8 cellular contexts compared by ENCODE assay signal in the genomic region with DNA sequence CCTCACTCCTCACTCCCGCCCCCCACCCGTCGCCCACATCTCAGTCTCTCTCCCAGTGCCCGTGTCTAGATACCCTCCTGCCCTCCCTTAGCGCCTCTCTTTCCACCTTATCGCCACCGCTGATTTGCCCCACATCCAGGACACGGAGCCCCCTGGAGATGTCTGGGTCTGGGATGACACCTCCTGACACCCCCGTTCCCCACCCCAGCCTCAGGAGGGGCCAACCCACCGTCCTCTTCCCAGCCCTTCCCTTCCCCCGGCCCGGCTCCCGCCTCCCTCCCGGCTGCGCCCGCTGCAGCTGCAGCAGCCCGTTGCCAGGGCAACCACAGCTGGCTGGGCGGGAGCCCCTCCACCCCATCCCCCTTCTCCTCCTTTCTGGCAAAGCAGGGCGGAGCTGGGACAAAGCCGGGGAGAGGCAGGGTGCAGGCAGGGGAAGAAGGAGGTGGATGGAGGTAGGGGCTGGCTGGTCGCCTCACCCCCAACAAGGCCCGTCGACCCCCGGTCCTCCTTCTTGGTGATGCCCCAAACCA. TPM values are rescaled to one million over a fixed set of nuclear protein-coding genes. Genes with fewer than 3 reads are reported as not detected.
DNase-seq lines count a peak whose midpoint lies in the region; ATAC-seq and TF ChIP-seq lines count a peak whose summit lies in the region.

No MANE protein-coding gene starts in this region.

- no peaks in the 10 kb centered on the region for H4K20me1 ChIP-seq in SK-N-SH (ENCODE audit: insufficient read depth)
- H4K20me1 ChIP-seq in hepatocyte (ENCODE audit: insufficient read depth, poor library complexity, severe bottlenecking): no peaks in the 10 kb centered on the region

- peaks cover 18% of the 10 kb centered on the region for H3K4me1 Mint-ChIP-seq in CD4-positive, alpha-beta T cell (ENCODE audit: low read depth)
- H3K4me1 Mint-ChIP-seq in activated naive CD8-positive, alpha-beta T cell treated with anti-CD3 and anti-CD28 coated beads, Interleukin-2, amount 50 U/mL, for 24 hours: peaks cover 26% of the 10 kb centered on the region

- WGBS in SK-N-SH (ENCODE audit: low lambda C conversion rate): 34% methylated on average over 22 of the region's 24 CpGs
- 3% methylated on average over 18 of the region's 24 CpGs for WGBS in hepatocyte (ENCODE audit: low lambda C conversion rate, missing lambda C conversion rate)

- CTCF ChIA-PET in SK-N-SH (lab: Yijun Ruan, JAX): interaction anchor here (1.4 to 2.3 kb wide), 3 partner anchors 57 to 311 kb away, joined by 3 to 13 read pairs (median 6); no protein-coding TSS in a partner anchor
- CTCF ChIA-PET in CD4-positive, alpha-beta T cell (lab: Charles Lee): no interaction called here

- no peak overlapping the region for H2AFZ ChIP-seq in SK-N-SH (ENCODE audit: low read depth)
- H2AFZ ChIP-seq in hepatocyte: no peak overlapping the region

- peaks cover 26% of the 10 kb centered on the region for H3K36me3 Mint-ChIP-seq in CD4-positive, alpha-beta T cell (ENCODE audit: low read depth)
- peaks cover 7% of the 10 kb centered on the region for H3K36me3 Mint-ChIP-seq in activated naive CD8-positive, alpha-beta T cell treated with anti-CD3 and anti-CD28 coated beads, Interleukin-2, amount 50 U/mL, for 24 hours (ENCODE audit: low read depth)

- H3K27me3 Mint-ChIP-seq in CD4-positive, alpha-beta T cell: peaks cover 51% of the 10 kb centered on the region
- peaks cover 49% of the 10 kb centered on the region for H3K27me3 Mint-ChIP-seq in activated naive CD8-positive, alpha-beta T cell treated with anti-CD3 and anti-CD28 coated beads, Interleukin-2, amount 50 U/mL, for 24 hours

- DNase-seq in SK-N-SH: peak; percentile 95
- DNase-seq in hepatocyte (ENCODE audit: low spot score): peak; percentile 91
- peak; percentile 84 for DNase-seq in putamen (ENCODE audit: low spot score)
- no peak for DNase-seq in CD4-positive, alpha-beta T cell
- DNase-seq in activated naive CD8-positive, alpha-beta T cell treated with anti-CD3 and anti-CD28 coated beads, Interleukin-2, amount 50 U/mL, for 24 hours: no peak
- no peak for DNase-seq in stimulated activated naive CD8-positive, alpha-beta T cell treated with anti-CD3 and anti-CD28 coated beads, Interleukin-15, Interleukin-2, amounts not matched to agents 100 U/mL and 50 U/mL, for 24 hours

- no peaks in the 10 kb centered on the region for H3K27me3 ChIP-seq in SK-N-SH (ENCODE audit: insufficient read depth)
- no peaks in the 10 kb centered on the region for H3K27me3 ChIP-seq in hepatocyte
- H3K27me3 ChIP-seq in CD4-positive, alpha-beta T cell (ENCODE audit: control insufficient read depth, insufficient read depth, low read length): peaks cover 52% of the 10 kb centered on the region

- H3K27ac ChIP-seq in SK-N-SH (ENCODE audit: low read depth in 2 of 2, low read length in 1 of 2): peak overlapping the region in 1 of 2 experiments; percentile 69; a peak in 2 of 4 replicates
- peak overlapping the region; percentile 93 for H3K27ac ChIP-seq in hepatocyte
- H3K27ac ChIP-seq in CD4-positive, alpha-beta T cell (ENCODE audit: low read depth, low read length): no peak overlapping the region

- TF ChIP-seq EP300 in SK-N-SH (IDR thresholded peaks at IDR 0.05; ENCODE audit: borderline replicate concordance in 1 of 2, low read depth in 1 of 2, low read length in 1 of 2): no peak

- no peak overlapping the region for H3K27ac Mint-ChIP-seq in CD4-positive, alpha-beta T cell
- no peak overlapping the region for H3K27ac Mint-ChIP-seq in activated naive CD8-positive, alpha-beta T cell treated with anti-CD3 and anti-CD28 coated beads, Interleukin-2, amount 50 U/mL, for 24 hours

- H3K36me3 ChIP-seq in ES-I3 (ENCODE audit: insufficient read depth, low read length) (no peaks in the 10 kb centered on the region), SK-N-SH (replicated peaks in 1 of 2; ENCODE audit: control insufficient read depth in 1 of 2, insufficient read depth in 2 of 2, low read length in 1 of 2) (peaks cover 0 to 8% of the 10 kb centered on the region in 2 experiments), hepatocyte (replicated peaks; ENCODE audit: insufficient read depth, low read depth) (no peaks in the 10 kb centered on the region)

- intact Hi-C loops in CD4-positive, alpha-beta T cell (cut with DNase I, micrococcal nuclease): no loop called here

- H3K9me2 ChIP-seq in SK-N-SH: no peaks in the 10 kb centered on the region
- H3K9me2 ChIP-seq in hepatocyte (replicated peaks; ENCODE audit: insufficient read depth): no peaks in the 10 kb centered on the region

- peaks cover 4% of the 10 kb centered on the region; the same call in 1 of the 2 replicates for H3K4me1 ChIP-seq in ES-I3 (ENCODE audit: insufficient read depth, low read length)
- peaks cover 4 to 22% of the 10 kb centered on the region in 2 experiments; a peak in 1 of 4 replicates for H3K4me1 ChIP-seq in SK-N-SH (ENCODE audit: control insufficient read depth in 1 of 2, insufficient read depth in 2 of 2, low read depth in 1 of 2, low read length in 1 of 2)
- peaks cover 27% of the 10 kb centered on the region for H3K4me1 ChIP-seq in hepatocyte (ENCODE audit: insufficient read depth)

- H3K9me3 Mint-ChIP-seq in CD4-positive, alpha-beta T cell: no peaks in the 10 kb centered on the region
- H3K9me3 Mint-ChIP-seq in activated naive CD8-positive, alpha-beta T cell treated with anti-CD3 and anti-CD28 coated beads, Interleukin-2, amount 50 U/mL, for 24 hours: peaks cover 4% of the 10 kb centered on the region

- H3K4me3 Mint-ChIP-seq in CD4-positive, alpha-beta T cell: no peak overlapping the region
- no peak overlapping the region for H3K4me3 Mint-ChIP-seq in activated naive CD8-positive, alpha-beta T cell treated with anti-CD3 and anti-CD28 coated beads, Interleukin-2, amount 50 U/mL, for 24 hours

- H3K79me2 ChIP-seq in SK-N-SH (ENCODE audit: insufficient read depth): no peaks in the 10 kb centered on the region
- no peaks in the 10 kb centered on the region for H3K79me2 ChIP-seq in hepatocyte

- no peak for TF ChIP-seq CTCF in SK-N-SH (IDR thresholded peaks at IDR 0.05)
- no peak for TF ChIP-seq CTCF in hepatocyte (IDR thresholded peaks at IDR 0.05; ENCODE audit: poor library complexity)
- TF ChIP-seq CTCF in CD4-positive, alpha-beta T cell (IDR thresholded peaks at IDR 0.05): no peak

- POLR2A ChIA-PET in SK-N-SH (lab: Yijun Ruan, JAX): interaction anchor here (1.8 kb wide), 1 partner anchor 207 kb away, joined by 6 read pairs; no protein-coding TSS in a partner anchor
- POLR2A ChIA-PET in CD4-positive, alpha-beta T cell (lab: Charles Lee): no interaction called here

- peak overlapping the region; percentile 41; the same call in 1 of the 2 replicates for H3K9ac ChIP-seq in ES-I3 (ENCODE audit: low read depth, low read length)
- no peak overlapping the region for H3K9ac ChIP-seq in SK-N-SH

- H3F3A ChIP-seq in SK-N-SH (replicated peaks; ENCODE audit: insufficient read depth): peaks cover 5% of the 10 kb centered on the region

- no peak for ATAC-seq in CD4-positive, alpha-beta T cell (ENCODE audit: poor library complexity)
- no peak for ATAC-seq in activated naive CD8-positive, alpha-beta T cell treated with anti-CD3 and anti-CD28 coated beads, Interleukin-2, amount 50 U/mL, for 24 hours
- ATAC-seq in stimulated activated naive CD8-positive, alpha-beta T cell treated with anti-CD3 and anti-CD28 coated beads, Interleukin-15, Interleukin-2, amounts not matched to agents 100 U/mL and 50 U/mL, for 24 hours: no peak
- ATAC-seq in GM21717 (IDR thresholded peaks at IDR 0.05; ENCODE audit: unreplicated experiment): no peak

- no peak for TF ChIP-seq RAD21 in SK-N-SH (IDR thresholded peaks at IDR 0.05; ENCODE audit: low read length)

- no peaks in the 10 kb centered on the region for H3K9me3 ChIP-seq in ES-I3 (ENCODE audit: control insufficient read depth, insufficient read depth, low read length)
- no peaks in the 10 kb centered on the region for H3K9me3 ChIP-seq in SK-N-SH
- H3K9me3 ChIP-seq in hepatocyte (ENCODE audit: low read depth): no peaks in the 10 kb centered on the region
- H3K9me3 ChIP-seq in CD4-positive, alpha-beta T cell (ENCODE audit: control insufficient read depth, low read length): no peaks in the 10 kb centered on the region

- no peak overlapping the region for H3K4me2 ChIP-seq in SK-N-SH
- H3K4me2 ChIP-seq in hepatocyte: peak overlapping the region; percentile 78

- peak overlapping the region in 1 of 2 experiments; percentile 20; a peak in 1 of 4 replicates for H3K4me3 ChIP-seq in SK-N-SH (ENCODE audit: low read depth in 2 of 2, low read length in 1 of 2)
- H3K4me3 ChIP-seq in hepatocyte: peak overlapping the region; percentile 2

TF ChIP-seq in SK-N-SH, 30 proteins besides CTCF, POLR2A, EP300 and RAD21:
- TF ChIP-seq MXI1 (IDR thresholded peaks at IDR 0.05; ENCODE audit: low read depth, low read length) (0 out of 2 replicates have a peak, but pooled peaks have one; percentile 54), CHD2 (IDR thresholded peaks at IDR 0.05; ENCODE audit: low read length, partially characterized antibody) (peak; percentile 80), RCOR1 (IDR thresholded peaks at IDR 0.05; ENCODE audit: low read length) (peak; percentile 6; the same call in 1 of the 2 replicates)
- TF ChIP-seq, protein P1, sequence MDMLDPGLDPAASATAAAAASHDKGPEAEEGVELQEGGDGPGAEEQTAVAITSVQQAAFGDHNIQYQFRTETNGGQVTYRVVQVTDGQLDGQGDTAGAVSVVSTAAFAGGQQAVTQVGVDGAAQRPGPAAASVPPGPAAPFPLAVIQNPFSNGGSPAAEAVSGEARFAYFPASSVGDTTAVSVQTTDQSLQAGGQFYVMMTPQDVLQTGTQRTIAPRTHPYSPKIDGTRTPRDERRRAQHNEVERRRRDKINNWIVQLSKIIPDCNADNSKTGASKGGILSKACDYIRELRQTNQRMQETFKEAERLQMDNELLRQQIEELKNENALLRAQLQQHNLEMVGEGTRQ (IDR thresholded peaks at IDR 0.05; ENCODE audit: borderline replicate concordance, low read depth, low read length): no peak
TF ChIP-seq in SK-N-SH: peak in this region for 3.

RNA-seq across cellular contexts. Expression of a gene that starts 13.5 kb away (rescaled TPM):
- 4.3 and 4.8 TPM in 2 replicates for polyA plus RNA-seq in SK-N-SH (2012; rRNA removed)
- 3.0 and 3.9 TPM in 2 replicates for polyA plus RNA-seq in SK-N-SH (2012; cell fraction: cytosol; rRNA removed)
- 12.6 and 17.8 TPM in 2 replicates for polyA plus RNA-seq in SK-N-SH (2012; cell fraction: nucleus; rRNA removed)
- total RNA-seq in hepatocyte: 1.2 and 2.1 TPM in 2 replicates
- polyA plus RNA-seq in hepatocyte: 2.0 and 2.7 TPM in 2 replicates
- total RNA-seq in CD4-positive, alpha-beta T cell: not detected

RNA-seq across cellular contexts. Expression of a gene that starts 45.7 kb away (rescaled TPM):
- 1.1 and 1.6 TPM in 2 replicates for polyA plus RNA-seq in SK-N-SH (2012; rRNA removed)
- 0.95 and 1.4 TPM in 2 replicates for polyA plus RNA-seq in SK-N-SH (2012; cell fraction: cytosol; rRNA removed)
- polyA plus RNA-seq in SK-N-SH (2012; cell fraction: nucleus; rRNA removed): 0.85 and 2.1 TPM in 2 replicates
- 13.0 and 15.1 TPM in 2 replicates for total RNA-seq in hepatocyte
- polyA plus RNA-seq in hepatocyte: 50.5 and 56.9 TPM in 2 replicates
- not detected for total RNA-seq in CD4-positive, alpha-beta T cell

RNA-seq across cellular contexts. Expression of a gene that starts 53.9 kb away (rescaled TPM):
- 1.0 TPM in 2 replicates for polyA plus RNA-seq in SK-N-SH (2012; rRNA removed)
- 1.1 and 2.2 TPM in 2 replicates for polyA plus RNA-seq in SK-N-SH (2012; cell fraction: cytosol; rRNA removed)
- 0.87 and 1.3 TPM in 2 replicates for polyA plus RNA-seq in SK-N-SH (2012; cell fraction: nucleus; rRNA removed)
- 508 and 590 TPM in 2 replicates for total RNA-seq in hepatocyte
- 834 and 885 TPM in 2 replicates for polyA plus RNA-seq in hepatocyte
- total RNA-seq in CD4-positive, alpha-beta T cell: 10 to 100 TPM; 25.4 to 26.5 TPM

Comparison
In these comparisons a context has a peak if more than half of its experiments do, and no peak if none do; other contexts are left out.
1. DNase-seq: peak in SK-N-SH (single experiment), hepatocyte (single experiment) and putamen (single experiment); none in CD4-positive, alpha-beta T cell (0 of 10), activated naive CD8-positive, alpha-beta T cell treated with anti-CD3 and anti-CD28 coated beads, Interleukin-2, amount 50 U/mL, for 24 hours (single experiment) and stimulated activated naive CD8-positive, alpha-beta T cell treated with anti-CD3 and anti-CD28 coated beads, Interleukin-15, Interleukin-2, amounts not matched to agents 100 U/mL and 50 U/mL, for 24 hours (single experiment).
2. RNA of a gene that starts 45.7 kb away (total RNA-seq): 13.0 to 15.1 TPM in hepatocyte; not detected in CD4-positive, alpha-beta T cell; every median in the first group is over 10 times any median in the second.
3. RNA of a gene that starts 53.9 kb away (total RNA-seq): 508 to 590 TPM in hepatocyte; 25.4 to 26.5 TPM in CD4-positive, alpha-beta T cell; every median in the first group is over 10 times any median in the second.